In the genomic region with DNA sequence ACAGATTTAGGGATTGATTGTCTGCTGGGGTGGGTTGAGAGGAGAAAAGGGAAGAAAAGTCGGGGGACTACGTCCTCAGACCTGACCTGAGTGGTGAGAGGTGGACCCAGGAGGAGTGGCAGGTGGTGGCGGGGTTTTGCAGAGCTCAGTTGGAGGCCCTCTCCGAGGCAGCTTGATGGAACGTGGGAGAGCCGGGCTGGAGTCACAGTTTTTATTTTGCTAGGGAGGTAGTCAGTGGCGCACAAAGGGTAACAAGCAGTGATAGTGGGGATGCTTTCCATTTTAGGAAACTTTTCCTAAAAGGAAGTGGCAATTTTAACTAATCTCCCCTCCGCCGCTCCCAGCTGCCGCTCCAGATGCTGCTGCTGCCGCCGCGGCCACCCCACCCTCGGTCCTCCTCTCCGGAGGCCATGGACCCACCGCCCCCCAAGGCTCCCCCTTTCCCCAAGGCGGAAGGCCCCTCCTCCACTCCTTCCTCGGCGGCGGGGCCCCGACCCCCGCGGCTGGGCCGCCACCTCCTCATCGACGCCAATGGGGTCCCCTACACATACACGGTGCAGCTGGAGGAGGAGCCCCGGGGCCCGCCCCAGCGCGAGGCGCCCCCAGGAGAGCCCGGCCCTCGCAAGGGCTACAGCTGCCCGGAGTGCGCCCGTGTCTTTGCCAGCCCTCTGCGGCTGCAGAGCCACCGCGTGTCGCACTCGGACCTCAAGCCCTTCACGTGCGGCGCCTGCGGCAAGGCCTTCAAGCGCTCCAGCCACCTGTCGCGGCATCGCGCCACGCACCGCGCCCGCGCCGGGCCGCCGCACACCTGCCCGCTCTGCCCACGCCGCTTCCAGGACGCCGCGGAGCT, we compare ENCODE assay signal across 8 cellular contexts. TPM values are rescaled to one million over a fixed set of nuclear protein-coding genes. Genes with fewer than 3 reads are reported as not detected.
DNase-seq lines count a peak whose midpoint lies in the region; ATAC-seq and TF ChIP-seq lines count a peak whose summit lies in the region.

No MANE protein-coding gene starts in this region.

- H3K4ac ChIP-seq in mesenchymal stem cell (ENCODE audit: low read depth in 1 of 2, low read length in 2 of 2) = peak overlapping the region; percentile 2 to 92

- peak overlapping the region; percentile 86 to 95 for H3K18ac ChIP-seq in mesenchymal stem cell (ENCODE audit: low read depth in 1 of 2, low read length in 2 of 2)

- no peak overlapping the region for H2BK15ac ChIP-seq in mesenchymal stem cell (ENCODE audit: low read depth, poor library complexity, severe bottlenecking)

- H4K8ac ChIP-seq in mesenchymal stem cell (ENCODE audit: low read length) = peak overlapping the region; percentile 29

- H2AK5ac ChIP-seq in mesenchymal stem cell (ENCODE audit: low read length, severe bottlenecking) = peak overlapping the region; percentile 88

- peak overlapping the region; percentile 94 for H3K9ac ChIP-seq in mesenchymal stem cell (ENCODE audit: low read length)

- no peak for TF ChIP-seq EP300 in tibial nerve (IDR thresholded peaks at IDR 0.05)

- ATAC-seq in HG03025 (IDR thresholded peaks at IDR 0.05; ENCODE audit: low FRiP score, unreplicated experiment) = no peak

- peak overlapping the region; percentile 67 to 75 for H2BK12ac ChIP-seq in mesenchymal stem cell (ENCODE audit: low read length in 2 of 2)

- H3K14ac ChIP-seq in mesenchymal stem cell (ENCODE audit: low read length in 2 of 2) = peak overlapping the region in 1 of 2 experiments; percentile 97

- H3K23ac ChIP-seq in mesenchymal stem cell (ENCODE audit: low read length in 2 of 2) = peak overlapping the region in 1 of 2 experiments; percentile 97

- TF ChIP-seq CTCF in tibial nerve (IDR thresholded peaks at IDR 0.05) = no peak

- no peak for TF ChIP-seq POLR2A in tibial nerve (IDR thresholded peaks at IDR 0.05)

- peak overlapping the region; percentile 89 for H4K91ac ChIP-seq in mesenchymal stem cell (ENCODE audit: low read length)

- H3K4me2 ChIP-seq in mesenchymal stem cell (ENCODE audit: low read length, poor library complexity, severe bottlenecking) = peak overlapping the region; percentile 100

- 5% methylated on average over 61 of the region's 65 CpGs for WGBS in mesenchymal stem cell
- WGBS in tibial nerve, 2 donors = 1 to 4% methylated on average over 19 to 35 of the region's 65 CpGs

- H2BK120ac ChIP-seq in mesenchymal stem cell (ENCODE audit: low read depth, low read length) = peak overlapping the region; percentile 30

- H2AFZ ChIP-seq in mesenchymal stem cell (ENCODE audit: low read depth, low read length) = no peak overlapping the region

- no peak overlapping the region for H2BK5ac ChIP-seq in mesenchymal stem cell (ENCODE audit: low read depth, low read length, poor library complexity, severe bottlenecking)

- H3K36me3 ChIP-seq in mesenchymal stem cell (ENCODE audit: control insufficient read depth in 1 of 2, insufficient read depth in 2 of 2, low read depth in 1 of 2, low read length in 2 of 2) = peaks cover 28% of the 10 kb centered on the region in 2 experiments
- peaks cover 0 to 22% (median 0%) of the 10 kb centered on the region in 3 donors for H3K36me3 ChIP-seq in tibial nerve

- H3K4me1 ChIP-seq in mesenchymal stem cell (ENCODE audit: control insufficient read depth, insufficient read depth, low read depth, low read length) (peaks cover 37% of the 10 kb centered on the region), tibial nerve (peaks cover 0 to 83% (median 46%) of the 10 kb centered on the region in 4 donors)

- H3K79me1 ChIP-seq in mesenchymal stem cell (replicated peaks; ENCODE audit: low read length, poor library complexity, severe bottlenecking) = peaks cover 14% of the 10 kb centered on the region

- no peaks in the 10 kb centered on the region for H3K9me3 ChIP-seq in mesenchymal stem cell (ENCODE audit: control insufficient read depth, low read length)
- H3K9me3 ChIP-seq in tibial nerve = no peaks in the 10 kb centered on the region

- peak overlapping the region; percentile 58 for H3K27ac ChIP-seq in caudate nucleus (ENCODE audit: low read depth, low read length)
- H3K27ac ChIP-seq in mesenchymal stem cell (ENCODE audit: low read length, poor library complexity, severe bottlenecking) = peak overlapping the region; percentile 84
- H3K27ac ChIP-seq in tibial nerve = peak overlapping the region; percentile 31 to 98 (median 96)

- DNase-seq in activated CD4-positive, alpha-beta T cell treated with anti-CD3 and anti-CD28 coated beads for 48 hours = peak; percentile 61
- DNase-seq in activated CD4-positive, alpha-beta T cell treated with anti-CD3 and anti-CD28 coated beads, Interleukin-2, amount 50 U/mL, for 1 hour = no peak
- DNase-seq in OCI-M1 (lab: John Stamatoyannopoulos, UW) (peak; percentile 65), caudate nucleus (lab: John Stamatoyannopoulos, UW) (peak in 4 of 61 donors; percentile 28 to 57 (median 46)), mesenchymal stem cell (peak; percentile 38), tibial nerve (ENCODE audit: low spot score in 2 of 2) (no peak), activated gamma-delta T cell (lab: John Stamatoyannopoulos, UW) (no peak)

- H3K27me3 ChIP-seq in mesenchymal stem cell (ENCODE audit: control insufficient read depth in 1 of 2, insufficient read depth in 1 of 2, low read length in 2 of 2) (no peaks in the 10 kb centered on the region), tibial nerve (no peaks in the 10 kb centered on the region)

- peak overlapping the region; percentile 82 to 94 for H3K4me3 ChIP-seq in mesenchymal stem cell (ENCODE audit: insufficient read depth in 1 of 2, low read depth in 1 of 2, low read length in 2 of 2)
- H3K4me3 ChIP-seq in tibial nerve = peak overlapping the region; percentile 62 to 93 (median 90)

RNA-seq across cellular contexts. Expression of a gene that starts 1.1 kb away (rescaled TPM):
- 30.2 TPM for polyA plus RNA-seq in mesenchymal stem cell (2013, experiment 1 of 2)
- 31.9 TPM for polyA plus RNA-seq in mesenchymal stem cell (2013, experiment 2 of 2)
- total RNA-seq in tibial nerve = 10 to 100 TPM in 2 of 4 donors, 1 to 10 TPM in 2; 5.7 to 19.4 (median 8.8) TPM

RNA-seq across cellular contexts. Expression of a gene that starts 1.6 kb away (rescaled TPM):
- polyA plus RNA-seq in mesenchymal stem cell (2013, experiment 1 of 2) = 46.7 TPM
- polyA plus RNA-seq in mesenchymal stem cell (2013, experiment 2 of 2) = 48.6 TPM
- 10 to 100 TPM; 24.1 to 67.5 (median 35.0) TPM for total RNA-seq in tibial nerve

RNA-seq across cellular contexts. Expression of a gene that starts 5.6 kb away (rescaled TPM):
- polyA plus RNA-seq in mesenchymal stem cell (2013, experiment 1 of 2) = 19.4 TPM
- 19.0 TPM for polyA plus RNA-seq in mesenchymal stem cell (2013, experiment 2 of 2)
- 10 to 100 TPM; 14.5 to 39.6 (median 16.1) TPM for total RNA-seq in tibial nerve

RNA-seq across cellular contexts. Expression of a gene that starts 12.5 kb away (rescaled TPM):
- 90.3 TPM for polyA plus RNA-seq in mesenchymal stem cell (2013, experiment 1 of 2)
- 82.6 TPM for polyA plus RNA-seq in mesenchymal stem cell (2013, experiment 2 of 2)
- 100 to 1,000 TPM; 115 to 242 (median 141) TPM for total RNA-seq in tibial nerve

RNA-seq across cellular contexts. Expression of a gene that starts 18.0 kb away (rescaled TPM):
- 2.4 TPM for polyA plus RNA-seq in mesenchymal stem cell (2013, experiment 1 of 2)
- 2.5 TPM for polyA plus RNA-seq in mesenchymal stem cell (2013, experiment 2 of 2)
- 1 to 10 TPM; 1.5 to 6.9 (median 1.9) TPM for total RNA-seq in tibial nerve

Comparison
In these comparisons a context has a peak if more than half of its experiments do, and no peak if none do; other contexts are left out.
1. DNase-seq: peak in activated CD4-positive, alpha-beta T cell treated with anti-CD3 and anti-CD28 coated beads for 48 hours (single experiment), OCI-M1 (single experiment) and mesenchymal stem cell (single experiment); none in activated CD4-positive, alpha-beta T cell treated with anti-CD3 and anti-CD28 coated beads, Interleukin-2, amount 50 U/mL, for 1 hour (single experiment), tibial nerve (0 of 2) and activated gamma-delta T cell (single experiment).
2. Peak in every context shown above with its lines, with median percentiles within 50 percentile points of each other: H3K27ac ChIP-seq.